Comparison of ENCODE assay signal across 9 cellular contexts in the genomic region with DNA sequence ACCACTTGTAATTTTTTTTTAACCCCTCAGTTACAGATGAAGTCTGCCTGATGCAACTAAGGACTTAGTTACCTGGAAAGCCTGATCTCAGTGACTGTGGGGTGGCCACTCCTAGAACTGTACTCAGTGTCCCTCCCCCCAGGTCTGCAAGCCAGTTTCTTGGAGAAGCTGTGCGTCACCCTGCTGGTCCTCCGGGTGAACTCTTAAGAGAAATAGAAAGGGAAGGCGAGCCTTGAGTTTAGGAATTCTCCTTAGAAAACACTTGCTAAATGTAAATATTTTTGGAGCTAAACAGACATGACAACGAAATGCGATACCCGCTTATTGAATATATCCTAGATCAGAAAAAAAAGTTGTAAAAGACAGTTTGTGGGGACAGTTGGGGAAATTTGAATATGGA. TPM values are rescaled to one million over a fixed set of nuclear protein-coding genes. Genes with fewer than 3 reads are reported as not detected.
DNase-seq lines count a peak whose midpoint lies in the region; FAIRE-seq and TF ChIP-seq lines count a peak whose summit lies in the region.
"Had no signal": no experiment of that assay in that cellular context is flagged by ENCODE, and none has a peak within 500 bp of the region (broad histone marks: within the 10 kb centered on the region; RNA-seq: fewer than 3 reads in every experiment).

No MANE protein-coding gene starts in this region.

- DNase-seq in AG08396 (ENCODE audit: low spot score) (peak; percentile 78), SK-N-MC (ENCODE audit: low read depth, low spot score) (no peak), foreskin fibroblast (peak; percentile 76 to 87), ovary (peak; percentile 59 to 75 (median 68)), Ammon's horn (ENCODE audit: low spot score) (no peak), urothelium cell line (ENCODE audit: low spot score) (no peak), substantia nigra (lab: John Stamatoyannopoulos, UW) (no peak)
- no peak for DNase-seq in activated CD8-positive, alpha-beta memory T cell treated with anti-CD3 and anti-CD28 coated beads for 24 hours

- peaks cover 10% of the 10 kb centered on the region for H3K4me1 ChIP-seq in ovary (ENCODE audit: insufficient read depth)
- H3K4me1 ChIP-seq: parathyroid adenoma had no signal

- no peak for TF ChIP-seq EP300 in ovary (IDR thresholded peaks at IDR 0.05)

- no peaks in the 10 kb centered on the region for H3K27me3 ChIP-seq in ovary

- H3K36me3 ChIP-seq in SK-N-MC (ENCODE audit: insufficient read depth, low read length), result no peaks in the 10 kb centered on the region
- H3K36me3 ChIP-seq in ovary, result no peaks in the 10 kb centered on the region

- FAIRE-seq in urothelium cell line (lab: Jason Lieb, UNC), result no peak

- no peaks in the 10 kb centered on the region for H3K9me3 ChIP-seq in SK-N-MC (ENCODE audit: low read depth, low read length)
- no peaks in the 10 kb centered on the region for H3K9me3 ChIP-seq in ovary

- WGBS in ovary, 3 donors, result 6 to 37% (median 7%) methylated on average over 6 of the region's 6 CpGs

- peak overlapping the region; percentile 49 for H3K9ac ChIP-seq in SK-N-MC (ENCODE audit: insufficient read length)
- H3K9ac ChIP-seq: parathyroid adenoma had no signal

- TF ChIP-seq CTCF in foreskin fibroblast (IDR thresholded peaks at IDR 0.05; ENCODE audit: low read depth, low read length) (peak; percentile 3), ovary (IDR thresholded peaks at IDR 0.05) (no peak)

- H3K27ac ChIP-seq in SK-N-MC, result peak overlapping the region; percentile 87
- peak overlapping the region; percentile 11 to 68 for H3K27ac ChIP-seq in ovary
- H3K27ac ChIP-seq in substantia nigra (ENCODE audit: low read depth, low read length, poor library complexity, severe bottlenecking), result no peak overlapping the region
- H3K27ac ChIP-seq: parathyroid adenoma had no signal

- intact Hi-C loops in ovary (cut with DNase I), result loop anchor here in 2 of 4 donors (2.0 to 10.0 kb wide), 2 partner anchors 45 to 51 kb away; a partner anchor contains a TSS

- H3K4me3 ChIP-seq in SK-N-MC (peak overlapping the region; percentile 76), foreskin fibroblast (ENCODE audit: low read depth in 1 of 2, low read length in 2 of 2) (peak overlapping the region; percentile 30 to 41), ovary (peak overlapping the region; percentile 28)

- no peak for TF ChIP-seq POLR2A in ovary (IDR thresholded peaks at IDR 0.05)

RNA-seq across cellular contexts. Expression of a gene that starts 0.7 kb away (rescaled TPM):
- 10 to 100 TPM; 14.5 to 33.7 (median 21.2) TPM for total RNA-seq in ovary
- 10 to 100 TPM; 23.9 to 33.0 TPM for polyA plus RNA-seq in ovary

RNA-seq across cellular contexts. Expression of a gene that starts 17.4 kb away (rescaled TPM):
- 100 to 1,000 TPM; 103 to 129 (median 122) TPM for total RNA-seq in ovary
- 100 to 1,000 TPM; 184 to 265 TPM for polyA plus RNA-seq in ovary

RNA-seq across cellular contexts. Expression of a gene that starts 50.9 kb away (rescaled TPM):
- total RNA-seq in ovary, result 10 to 100 TPM; 21.2 to 28.7 (median 26.2) TPM
- 1 to 10 TPM; 3.4 to 3.5 TPM for polyA plus RNA-seq in ovary

Comparison
In these comparisons a context has a peak if more than half of its experiments do, and no peak if none do; other contexts are left out.
1. DNase-seq: peak in AG08396 (single experiment), foreskin fibroblast (2 of 2) and ovary (5 of 5); none in SK-N-MC (single experiment), Ammon's horn (single experiment), activated CD8-positive, alpha-beta memory T cell treated with anti-CD3 and anti-CD28 coated beads for 24 hours (single experiment), urothelium cell line (single experiment) and substantia nigra (0 of 49).
2. Peak in every context shown above with its lines, with median percentiles within 50 percentile points of each other: H3K4me3 ChIP-seq.